In genomic region chr1:92774407-92774806, GRCh38 we compare ENCODE assay signal across 19 cellular contexts.
"Had no signal": no experiment of that assay in that cellular context is flagged by ENCODE, and none has a peak within 500 bp of the region (broad histone marks: within the 10 kb centered on the region; RNA-seq: fewer than 3 reads in every experiment).

No MANE protein-coding gene starts in this region.

- H3K9me3 ChIP-seq: colonic mucosa, heart right ventricle, mucosa of descending colon, right atrium auricular region had no signal

- H3K36me3 ChIP-seq: colonic mucosa, heart right ventricle, right atrium auricular region had no signal

- H3K4me1 ChIP-seq: colonic mucosa had no signal

- H3K27ac ChIP-seq: colonic mucosa, heart right ventricle, right atrium auricular region had no signal

- ATAC-seq: activated CD8-positive, alpha-beta memory T cell treated with anti-CD3 and anti-CD28 coated beads, Interleukin-2, amount 10 ng/mL, durations not matched to agents 7 days and 5 days; heart right ventricle; left colon; mucosa of descending colon; naive thymus-derived CD4-positive, alpha-beta T cell; SK-N-SH treated with all-trans-retinoic acid at 6 μM for 48 hours; stimulated activated memory B cell treated with anti-CD40 and anti-IgM and Interleukin-4, amounts not matched to agents 10 μg/mL and 1 μg/mL and 100 μg/mL, for 72 hours had no signal

- DNase-seq: activated CD4-positive, alpha-beta T cell treated with anti-CD3 and anti-CD28 coated beads, Interleukin-2, amount 50 U/mL, for 48 hours; activated CD8-positive, alpha-beta memory T cell treated with anti-CD3 and anti-CD28 coated beads, Interleukin-2, amount 10 ng/mL, durations not matched to agents 7 days and 5 days; activated naive CD4-positive, alpha-beta T cell treated with anti-CD3 and anti-CD28 coated beads, Interleukin-2, amount 10 ng/mL, durations not matched to agents 7 days and 5 days; activated T-cell treated with anti-CD3 and anti-CD28 coated beads, Interleukin-2, amount 50 U/mL, for 1 hour; colonic mucosa; effector CD4-positive, alpha-beta T cell; heart right ventricle; left colon; mucosa of descending colon; naive thymus-derived CD4-positive, alpha-beta T cell; posterior cingulate gyrus; stimulated activated CD4-positive, alpha-beta T cell treated with anti-CD3 and anti-CD28 coated beads, Interleukin-2, amount 100 ng/mL, for 48 hours; T-helper 1 cell; T1000; trophoblast cell had no signal

- H3K4me3 ChIP-seq: colonic mucosa, heart right ventricle, lung, mucosa of descending colon, right atrium auricular region had no signal

- H3K27me3 ChIP-seq: colonic mucosa, heart right ventricle, right atrium auricular region had no signal
